In the genomic region with DNA sequence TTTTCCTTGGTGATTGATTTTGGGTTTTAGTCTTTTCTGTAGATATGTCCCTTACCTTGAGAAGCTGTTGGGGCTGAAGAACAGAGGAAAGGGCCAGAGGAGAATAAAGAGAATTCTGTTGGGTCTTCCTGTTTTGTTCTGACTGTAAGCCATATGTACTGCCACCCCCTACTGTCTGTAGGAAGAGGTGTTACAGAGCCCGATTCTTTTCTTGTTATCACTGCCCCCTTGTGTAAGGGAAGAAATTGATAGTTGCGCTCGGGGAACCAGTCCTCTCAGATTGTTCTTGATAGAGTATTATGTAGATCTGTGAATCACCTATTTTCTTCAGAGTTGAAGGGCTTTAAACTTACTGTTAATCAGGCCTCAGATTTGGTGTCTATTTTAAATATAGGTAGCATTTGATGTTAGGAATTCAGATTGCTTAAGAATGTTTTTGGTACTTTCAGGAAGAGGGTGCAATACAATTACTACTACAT, we compare ENCODE assay signal across 8 cellular contexts. TPM values are rescaled to one million over a fixed set of nuclear protein-coding genes. Genes with fewer than 3 reads are reported as not detected.
DNase-seq lines count a peak whose midpoint lies in the region; ATAC-seq and TF ChIP-seq lines count a peak whose summit lies in the region.

No MANE protein-coding gene starts in this region.

- TF ChIP-seq CTCF in Loucy (conservative IDR thresholded peaks at IDR 0.05; ENCODE audit: low read length) (peak; percentile 99), cardiac muscle cell (IDR thresholded peaks at IDR 0.05; ENCODE audit: low read depth, low read length) (peak; percentile 95)

- no peaks in the 10 kb centered on the region for H4K20me1 ChIP-seq in Loucy (ENCODE audit: insufficient read depth, low read length, poor library complexity, severe bottlenecking)

- ATAC-seq in GM21737 (IDR thresholded peaks at IDR 0.05; ENCODE audit: unreplicated experiment) (peak; percentile 72), GM19023 (IDR thresholded peaks at IDR 0.05; ENCODE audit: unreplicated experiment) (no peak)

- H3K9ac ChIP-seq in Loucy (ENCODE audit: low read depth, low read length, poor library complexity, severe bottlenecking): peak overlapping the region; percentile 67

- H3K4me3 ChIP-seq in Loucy (ENCODE audit: low read length, poor library complexity, severe bottlenecking) (peak overlapping the region; percentile 88), cardiac muscle cell (peak overlapping the region; percentile 98)

- peaks cover 16% of the 10 kb centered on the region; the same call in 1 of the 2 replicates for H3K79me2 ChIP-seq in Loucy (ENCODE audit: insufficient read depth, low read length)

- H2AFZ ChIP-seq in Loucy (ENCODE audit: low read length): peak overlapping the region; percentile 76

- no peaks in the 10 kb centered on the region for H3K9me3 Mint-ChIP-seq in activated naive CD8-positive, alpha-beta T cell (ENCODE audit: low read depth)

- H3K36me3 ChIP-seq in Loucy (ENCODE audit: insufficient read depth, low read length) (no peaks in the 10 kb centered on the region), cardiac muscle cell (no peaks in the 10 kb centered on the region)

- peaks cover 34% of the 10 kb centered on the region for H3K4me1 Mint-ChIP-seq in activated naive CD8-positive, alpha-beta T cell (ENCODE audit: low read depth)

- H3K4me3 Mint-ChIP-seq in activated naive CD8-positive, alpha-beta T cell: peak overlapping the region; percentile 58

- peaks cover 32% of the 10 kb centered on the region for H3K4me1 ChIP-seq in Loucy (ENCODE audit: insufficient read depth, low read length, poor library complexity, severe bottlenecking)
- H3K4me1 ChIP-seq in cardiac muscle cell (ENCODE audit: low read depth): peaks cover 19% of the 10 kb centered on the region

- H3K27ac Mint-ChIP-seq in activated naive CD8-positive, alpha-beta T cell: no peak overlapping the region

- no peaks in the 10 kb centered on the region for H3K9me2 ChIP-seq in Loucy (replicated peaks; ENCODE audit: low read depth, low read length)

- no peaks in the 10 kb centered on the region for H3F3A ChIP-seq in Loucy (ENCODE audit: low read depth)

- H3K9me3 ChIP-seq in Loucy (ENCODE audit: insufficient read depth, low read depth, low read length) (no peaks in the 10 kb centered on the region), cardiac muscle cell (ENCODE audit: low read depth) (no peaks in the 10 kb centered on the region)

- peak overlapping the region; percentile 99 for H3K4me2 ChIP-seq in Loucy (ENCODE audit: low read depth, low read length, poor library complexity, severe bottlenecking)

- H3K27ac ChIP-seq in cardiac muscle cell: peak overlapping the region; percentile 97

- no peaks in the 10 kb centered on the region for H3K36me3 Mint-ChIP-seq in activated naive CD8-positive, alpha-beta T cell

- peak; percentile 89 for DNase-seq in EL
- peak; percentile 83 for DNase-seq in RPMI7951 (ENCODE audit: low read depth)
- peak; percentile 87 to 90 for DNase-seq in cardiac muscle cell (ENCODE audit: low read depth in 1 of 2, low spot score in 1 of 2)
- peak; percentile 84 for DNase-seq in putamen (ENCODE audit: low spot score)

- H3K27me3 Mint-ChIP-seq in activated naive CD8-positive, alpha-beta T cell: no peaks in the 10 kb centered on the region

- H3K27me3 ChIP-seq in Loucy (ENCODE audit: insufficient read depth, low read length, poor library complexity, severe bottlenecking): no peaks in the 10 kb centered on the region
- H3K27me3 ChIP-seq in cardiac muscle cell: no peaks in the 10 kb centered on the region

RNA-seq across cellular contexts. Expression of a gene that starts 2.4 kb away (rescaled TPM):
- total RNA-seq in RPMI7951 (2014; rRNA removed; shearing (Covaris generic)): 6.0 TPM in 2 replicates
- 41.7 and 161 TPM in 2 replicates for total RNA-seq in cardiac muscle cell
- 49.1 and 123 TPM in 2 replicates for polyA plus RNA-seq in cardiac muscle cell
